2 cellular contexts compared by ENCODE assay signal in the genomic region with DNA sequence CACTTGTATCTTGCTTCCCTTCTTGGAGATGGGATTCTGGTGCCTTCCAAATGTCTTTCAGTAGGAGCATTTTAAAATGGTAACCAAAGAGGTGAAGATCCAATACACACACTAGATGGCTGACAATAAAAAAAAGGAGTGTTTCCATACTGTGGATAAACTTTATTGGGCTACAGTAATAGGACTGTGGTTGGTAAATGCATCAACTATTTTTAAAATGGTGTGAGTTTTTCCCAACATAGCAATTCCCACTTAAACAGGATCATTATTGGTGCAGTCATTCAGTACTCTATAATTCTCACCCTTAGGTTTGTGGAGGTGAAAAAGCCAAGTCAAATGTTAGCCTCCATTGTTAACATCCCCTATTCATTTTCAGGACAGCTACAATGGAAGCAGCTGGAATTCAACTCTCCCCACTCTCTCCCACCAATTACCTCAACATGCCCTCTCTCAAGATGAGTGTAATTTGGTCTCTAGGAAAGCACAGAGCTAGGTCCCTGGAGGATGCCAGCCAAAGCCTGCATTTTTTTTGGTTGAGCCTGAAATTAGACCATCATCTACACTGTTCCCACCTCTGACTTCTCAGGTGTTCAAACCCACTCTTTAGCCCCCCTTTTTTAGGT.
TF ChIP-seq lines count a peak whose summit lies in the region.

No MANE protein-coding gene starts in this region.

TF ChIP-seq in SK-N-SH, 30 proteins besides CTCF, POLR2A, EP300 and RAD21 (continued from another document):
- TF ChIP-seq, protein P1, sequence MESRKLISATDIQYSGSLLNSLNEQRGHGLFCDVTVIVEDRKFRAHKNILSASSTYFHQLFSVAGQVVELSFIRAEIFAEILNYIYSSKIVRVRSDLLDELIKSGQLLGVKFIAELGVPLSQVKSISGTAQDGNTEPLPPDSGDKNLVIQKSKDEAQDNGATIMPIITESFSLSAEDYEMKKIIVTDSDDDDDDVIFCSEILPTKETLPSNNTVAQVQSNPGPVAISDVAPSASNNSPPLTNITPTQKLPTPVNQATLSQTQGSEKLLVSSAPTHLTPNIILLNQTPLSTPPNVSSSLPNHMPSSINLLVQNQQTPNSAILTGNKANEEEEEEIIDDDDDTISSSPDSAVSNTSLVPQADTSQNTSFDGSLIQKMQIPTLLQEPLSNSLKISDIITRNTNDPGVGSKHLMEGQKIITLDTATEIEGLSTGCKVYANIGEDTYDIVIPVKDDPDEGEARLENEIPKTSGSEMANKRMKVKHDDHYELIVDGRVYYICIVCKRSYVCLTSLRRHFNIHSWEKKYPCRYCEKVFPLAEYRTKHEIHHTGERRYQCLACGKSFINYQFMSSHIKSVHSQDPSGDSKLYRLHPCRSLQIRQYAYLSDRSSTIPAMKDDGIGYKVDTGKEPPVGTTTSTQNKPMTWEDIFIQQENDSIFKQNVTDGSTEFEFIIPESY (IDR thresholded peaks at IDR 0.05; ENCODE audit: borderline replicate concordance, low read depth): no peak
- no peak for TF ChIP-seq REST (IDR thresholded peaks at IDR 0.05; ENCODE audit: low read depth, low read length)
- TF ChIP-seq RFX5 (IDR thresholded peaks at IDR 0.05; ENCODE audit: low read length): no peak
- no peak for TF ChIP-seq USF1 (IDR thresholded peaks at IDR 0.05; ENCODE audit: borderline replicate concordance, low read depth)
- TF ChIP-seq, protein P2, sequence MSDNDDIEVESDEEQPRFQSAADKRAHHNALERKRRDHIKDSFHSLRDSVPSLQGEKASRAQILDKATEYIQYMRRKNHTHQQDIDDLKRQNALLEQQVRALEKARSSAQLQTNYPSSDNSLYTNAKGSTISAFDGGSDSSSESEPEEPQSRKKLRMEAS (IDR thresholded peaks at IDR 0.05; ENCODE audit: low read depth): no peak

TF ChIP-seq in SK-N-SH treated with all-trans-retinoic acid at 6 μM for 48 hours, 23 proteins besides CTCF, POLR2A, EP300 and RAD21 (continued from another document):
- TF ChIP-seq TSHZ2 (CRISPR knock-in tag; IDR thresholded peaks at IDR 0.05) (no peak), ZNF565 (CRISPR knock-in tag; conservative IDR thresholded peaks at IDR 0.05; ENCODE audit: low read depth) (no peak), CSDC2 (CRISPR knock-in tag; IDR thresholded peaks at IDR 0.05) (no peak)
- TF ChIP-seq, protein P3, sequence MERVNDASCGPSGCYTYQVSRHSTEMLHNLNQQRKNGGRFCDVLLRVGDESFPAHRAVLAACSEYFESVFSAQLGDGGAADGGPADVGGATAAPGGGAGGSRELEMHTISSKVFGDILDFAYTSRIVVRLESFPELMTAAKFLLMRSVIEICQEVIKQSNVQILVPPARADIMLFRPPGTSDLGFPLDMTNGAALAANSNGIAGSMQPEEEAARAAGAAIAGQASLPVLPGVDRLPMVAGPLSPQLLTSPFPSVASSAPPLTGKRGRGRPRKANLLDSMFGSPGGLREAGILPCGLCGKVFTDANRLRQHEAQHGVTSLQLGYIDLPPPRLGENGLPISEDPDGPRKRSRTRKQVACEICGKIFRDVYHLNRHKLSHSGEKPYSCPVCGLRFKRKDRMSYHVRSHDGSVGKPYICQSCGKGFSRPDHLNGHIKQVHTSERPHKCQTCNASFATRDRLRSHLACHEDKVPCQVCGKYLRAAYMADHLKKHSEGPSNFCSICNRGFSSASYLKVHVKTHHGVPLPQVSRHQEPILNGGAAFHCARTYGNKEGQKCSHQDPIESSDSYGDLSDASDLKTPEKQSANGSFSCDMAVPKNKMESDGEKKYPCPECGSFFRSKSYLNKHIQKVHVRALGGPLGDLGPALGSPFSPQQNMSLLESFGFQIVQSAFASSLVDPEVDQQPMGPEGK (CRISPR knock-in tag; IDR thresholded peaks at IDR 0.05; ENCODE audit: borderline replicate concordance): no peak
